1 cellular context compared by ENCODE assay signal in the genomic region with DNA sequence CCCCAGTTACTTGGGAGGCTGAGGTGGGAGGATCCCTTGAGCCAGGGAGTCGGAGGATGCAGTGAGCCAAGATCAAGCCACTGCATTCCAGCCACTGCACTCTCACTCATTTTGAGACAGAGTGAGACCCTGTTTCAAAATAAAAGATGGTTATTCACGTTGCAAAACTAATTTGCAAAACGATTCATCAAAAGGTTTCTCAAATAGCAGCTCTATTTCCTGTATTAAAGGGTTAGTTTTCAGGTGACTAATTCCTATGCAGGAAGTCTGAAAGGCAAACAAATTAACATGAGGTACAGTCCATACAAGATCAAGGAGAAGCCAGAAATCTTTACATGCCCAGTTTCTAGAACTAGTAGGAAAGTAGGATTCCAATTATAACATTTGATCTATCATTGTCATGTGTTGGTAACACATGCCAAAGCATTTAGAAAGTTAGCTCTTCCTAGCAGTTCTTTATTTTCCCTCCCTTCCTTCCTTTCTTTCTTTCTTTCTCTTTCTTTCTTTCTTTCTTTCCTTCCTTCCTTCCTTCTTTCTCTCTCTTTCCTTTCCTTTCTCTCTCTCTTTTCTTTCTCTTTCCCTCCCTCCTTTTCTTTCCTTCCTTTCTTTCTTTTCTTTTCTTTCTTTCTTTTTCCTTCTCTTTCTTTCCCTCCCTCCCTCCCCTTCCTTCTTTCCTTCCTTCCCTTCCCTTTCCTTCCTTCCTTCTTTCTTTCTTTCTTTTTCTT.
TF ChIP-seq lines count a peak whose summit lies in the region.

No MANE protein-coding gene starts in this region.

TF ChIP-seq in IMR-90, 13 proteins besides CTCF, POLR2A, EP300 and RAD21:
- no peak for TF ChIP-seq BHLHE40 (IDR thresholded peaks at IDR 0.05; ENCODE audit: low read depth, low read length)
- TF ChIP-seq RCOR1 (IDR thresholded peaks at IDR 0.05; ENCODE audit: insufficient replicate concordance, low read length): no peak
- no peak for TF ChIP-seq MXI1 (IDR thresholded peaks at IDR 0.05; ENCODE audit: borderline replicate concordance, low read depth, low read length)
- TF ChIP-seq, protein P1, sequence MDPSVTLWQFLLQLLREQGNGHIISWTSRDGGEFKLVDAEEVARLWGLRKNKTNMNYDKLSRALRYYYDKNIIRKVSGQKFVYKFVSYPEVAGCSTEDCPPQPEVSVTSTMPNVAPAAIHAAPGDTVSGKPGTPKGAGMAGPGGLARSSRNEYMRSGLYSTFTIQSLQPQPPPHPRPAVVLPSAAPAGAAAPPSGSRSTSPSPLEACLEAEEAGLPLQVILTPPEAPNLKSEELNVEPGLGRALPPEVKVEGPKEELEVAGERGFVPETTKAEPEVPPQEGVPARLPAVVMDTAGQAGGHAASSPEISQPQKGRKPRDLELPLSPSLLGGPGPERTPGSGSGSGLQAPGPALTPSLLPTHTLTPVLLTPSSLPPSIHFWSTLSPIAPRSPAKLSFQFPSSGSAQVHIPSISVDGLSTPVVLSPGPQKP (IDR thresholded peaks at IDR 0.05; ENCODE audit: borderline replicate concordance, low read depth, low read length): no peak
- TF ChIP-seq, protein P2, sequence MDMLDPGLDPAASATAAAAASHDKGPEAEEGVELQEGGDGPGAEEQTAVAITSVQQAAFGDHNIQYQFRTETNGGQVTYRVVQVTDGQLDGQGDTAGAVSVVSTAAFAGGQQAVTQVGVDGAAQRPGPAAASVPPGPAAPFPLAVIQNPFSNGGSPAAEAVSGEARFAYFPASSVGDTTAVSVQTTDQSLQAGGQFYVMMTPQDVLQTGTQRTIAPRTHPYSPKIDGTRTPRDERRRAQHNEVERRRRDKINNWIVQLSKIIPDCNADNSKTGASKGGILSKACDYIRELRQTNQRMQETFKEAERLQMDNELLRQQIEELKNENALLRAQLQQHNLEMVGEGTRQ (IDR thresholded peaks at IDR 0.05; ENCODE audit: low read depth, low read length): no peak
- no peak for TF ChIP-seq CHD1 (IDR thresholded peaks at IDR 0.05; ENCODE audit: low read depth, low read length)
- TF ChIP-seq SMC3 (IDR thresholded peaks at IDR 0.05; ENCODE audit: low read depth, low read length): no peak
- TF ChIP-seq RFX5 (IDR thresholded peaks at IDR 0.05; ENCODE audit: low read depth, low read length): no peak
- TF ChIP-seq FOS (IDR thresholded peaks at IDR 0.05; ENCODE audit: low read depth, low read length): no peak
- TF ChIP-seq CEBPB (IDR thresholded peaks at IDR 0.05; ENCODE audit: low read depth, low read length): no peak
- TF ChIP-seq MAFK (IDR thresholded peaks at IDR 0.05; ENCODE audit: low read depth, low read length): no peak
- TF ChIP-seq MAZ (IDR thresholded peaks at IDR 0.05; ENCODE audit: borderline replicate concordance, low read depth, low read length): no peak
- no peak for TF ChIP-seq NFE2L2 (IDR thresholded peaks at IDR 0.05; ENCODE audit: low read depth, low read length)
